Comparison of ENCODE assay signal across 10 cellular contexts in the genomic region with DNA sequence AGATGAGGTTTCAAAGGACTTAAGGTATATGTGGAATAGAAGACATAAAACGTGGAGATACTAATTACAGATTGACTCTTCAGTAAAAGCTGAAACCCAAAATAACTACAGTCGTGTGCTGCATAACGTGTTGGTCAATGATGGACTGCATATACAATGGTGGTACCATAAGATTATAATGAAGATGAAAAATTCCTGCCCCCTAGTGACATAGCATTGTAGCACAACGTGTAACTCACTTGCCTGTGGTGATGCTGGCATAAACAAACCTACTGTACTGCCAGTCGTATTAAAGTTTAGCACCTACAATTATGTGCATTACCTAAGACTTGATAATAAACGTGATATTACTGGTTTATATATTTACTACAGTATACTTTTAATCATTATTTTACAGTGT.
A peak's percentile ranks its signal among the peaks of the same experiment; 100 is the strongest.
DNase-seq lines count a peak whose midpoint lies in the region; ATAC-seq and TF ChIP-seq lines count a peak whose summit lies in the region.
"Had no signal": no experiment of that assay in that cellular context is flagged by ENCODE, and none has a peak within 500 bp of the region (broad histone marks: within the 10 kb centered on the region; RNA-seq: fewer than 3 reads in every experiment).

No MANE protein-coding gene starts in this region.

- intact Hi-C loops in Caco-2 (cut with micrococcal nuclease; ENCODE audit: unreplicated experiment), result loop anchor here (1.0 to 5.0 kb wide), 2 partner anchors 50 to 223 kb away; no protein-coding TSS in a partner anchor
- intact Hi-C loops in naive thymus-derived CD4-positive, alpha-beta T cell (cut with micrococcal nuclease), result no loop called here
- intact Hi-C loops in colonic mucosa (cut with DNase I), result no loop called here

- H3K4me3 Mint-ChIP-seq in Caco-2 (ENCODE audit: unreplicated experiment), result no peak overlapping the region
- H3K4me3 Mint-ChIP-seq in naive thymus-derived CD4-positive, alpha-beta T cell, result no peak overlapping the region

- no peak overlapping the region for H3K4me2 ChIP-seq in GM23248 (ENCODE audit: unreplicated experiment)

- H3K27ac Mint-ChIP-seq in Caco-2 (ENCODE audit: unreplicated experiment), result no peak overlapping the region
- no peak overlapping the region for H3K27ac Mint-ChIP-seq in naive thymus-derived CD4-positive, alpha-beta T cell

- in situ Hi-C loops in GM23248 (cut with MboI), result no loop called here

- H3K27ac ChIP-seq in GM23248, result no peak overlapping the region
- H3K27ac ChIP-seq in naive thymus-derived CD4-positive, alpha-beta T cell (ENCODE audit: low read depth, low read length), result no peak overlapping the region
- H3K27ac ChIP-seq in colonic mucosa, result no peak overlapping the region

- H3K9me3 Mint-ChIP-seq in Caco-2 (ENCODE audit: unreplicated experiment), result no peaks in the 10 kb centered on the region
- peaks cover 0 to 7% (median 0%) of the 10 kb centered on the region in 11 donors for H3K9me3 Mint-ChIP-seq in naive thymus-derived CD4-positive, alpha-beta T cell

- no peaks in the 10 kb centered on the region for H3K4me1 ChIP-seq in Caco-2
- no peaks in the 10 kb centered on the region for H3K4me1 ChIP-seq in GM23248 (ENCODE audit: insufficient read depth)
- no peaks in the 10 kb centered on the region for H3K4me1 ChIP-seq in naive thymus-derived CD4-positive, alpha-beta T cell (ENCODE audit: control insufficient read depth in 2 of 2, insufficient read depth in 2 of 2, low read length in 2 of 2)
- no peaks in the 10 kb centered on the region for H3K4me1 ChIP-seq in colonic mucosa

- CTCF ChIA-PET in Caco-2 (lab: Charles Lee), result no interaction called here
- CTCF ChIA-PET in naive thymus-derived CD4-positive, alpha-beta T cell (lab: Charles Lee), result interaction anchor here (0.6 kb wide), 1 partner anchor 233 kb away, joined by 3 read pairs; no protein-coding TSS in a partner anchor

- no peaks in the 10 kb centered on the region for H3K79me2 ChIP-seq in GM23248 (ENCODE audit: insufficient read depth)

- H3K27me3 ChIP-seq in Caco-2 (replicated peaks; ENCODE audit: control insufficient read depth, insufficient read depth, low read length) (no peaks in the 10 kb centered on the region), GM23248 (replicated peaks; ENCODE audit: insufficient read depth) (no peaks in the 10 kb centered on the region; the same call in 1 of the 2 replicates), colonic mucosa (no peaks in the 10 kb centered on the region)
- no peaks in the 10 kb centered on the region for H3K27me3 ChIP-seq in naive thymus-derived CD4-positive, alpha-beta T cell (ENCODE audit: control insufficient read depth in 2 of 2, insufficient read depth in 2 of 2, low read length in 2 of 2)

- WGBS in GM23248 (ENCODE audit: low coverage in 1 of 2, low lambda C conversion rate in 2 of 2, missing lambda C conversion rate in 2 of 2), 2 experiments, result 41 to 45% methylated on average over 6 of the region's 6 CpGs

- peak; percentile 27 to 29 for TF ChIP-seq CTCF in Caco-2 (IDR thresholded peaks at IDR 0.05; ENCODE audit: insufficient read depth in 1 of 2, low read depth in 1 of 2, low read length in 1 of 2, severe bottlenecking in 1 of 2, unreplicated experiment in 1 of 2)
- TF ChIP-seq CTCF in fibroblast of pulmonary artery (IDR thresholded peaks at IDR 0.05; ENCODE audit: low read length, missing control alignments), result peak; percentile 28
- TF ChIP-seq CTCF in colonic mucosa (IDR thresholded peaks at IDR 0.05), result no peak

- no peak overlapping the region for H2AFZ ChIP-seq in GM23248

- POLR2A ChIA-PET in Caco-2 (lab: Charles Lee), result no interaction called here
- POLR2A ChIA-PET in naive thymus-derived CD4-positive, alpha-beta T cell (lab: Charles Lee), result no interaction called here

- H3K9me2 ChIP-seq in GM23248 (ENCODE audit: insufficient read depth), result no peaks in the 10 kb centered on the region

- H3K9me3 ChIP-seq in Caco-2 (no peaks in the 10 kb centered on the region), GM23248 (ENCODE audit: low read depth) (no peaks in the 10 kb centered on the region), colonic mucosa (no peaks in the 10 kb centered on the region)
- H3K9me3 ChIP-seq in naive thymus-derived CD4-positive, alpha-beta T cell (ENCODE audit: control insufficient read depth in 2 of 3, low read length in 3 of 3), result no peaks in the 10 kb centered on the region

- no peaks in the 10 kb centered on the region for H3K36me3 Mint-ChIP-seq in Caco-2 (ENCODE audit: insufficient read depth, unreplicated experiment)
- H3K36me3 Mint-ChIP-seq in naive thymus-derived CD4-positive, alpha-beta T cell, result no peaks in the 10 kb centered on the region

- H3K36me3 ChIP-seq in Caco-2 (ENCODE audit: control insufficient read depth, insufficient read depth, low read length) (no peaks in the 10 kb centered on the region), GM23248 (ENCODE audit: low read depth) (no peaks in the 10 kb centered on the region), colonic mucosa (no peaks in the 10 kb centered on the region)
- no peaks in the 10 kb centered on the region for H3K36me3 ChIP-seq in naive thymus-derived CD4-positive, alpha-beta T cell (ENCODE audit: control insufficient read depth in 2 of 3, insufficient read depth in 3 of 3, low read length in 3 of 3)

- ATAC-seq in naive thymus-derived CD4-positive, alpha-beta T cell, result no peak
- ATAC-seq in HG03175 (IDR thresholded peaks at IDR 0.05; ENCODE audit: unreplicated experiment), result no peak
- ATAC-seq: left colon had no signal

- no TSS peak for BruUV-seq in Caco-2 (replicated peaks; lab: Mats Ljungman, UMichigan)

- H3F3A ChIP-seq in GM23248 (ENCODE audit: insufficient read depth), result no peaks in the 10 kb centered on the region

- no peaks in the 10 kb centered on the region for H4K20me1 ChIP-seq in GM23248 (ENCODE audit: insufficient read depth)

- peak in 1 of 2 experiments; percentile 6 for DNase-seq in Caco-2
- DNase-seq in GM23248, result peak; percentile 8
- peak; percentile 37 for DNase-seq in NAMALWA (ENCODE audit: low spot score)
- peak; percentile 3 for DNase-seq in fibroblast of pulmonary artery (ENCODE audit: low read depth)
- DNase-seq in naive thymus-derived CD4-positive, alpha-beta T cell, result no peak
- DNase-seq in NCI-H446 treated with DMSO at 0.1 percent for 48 hours (lab: John Stamatoyannopoulos, UW), result no peak
- no peak for DNase-seq in colonic mucosa
- DNase-seq: activated CD4-positive, alpha-beta T cell treated with anti-CD3 and anti-CD28 coated beads, Interleukin-2, amount 50 U/mL, for 48 hours; left colon had no signal

- no peak overlapping the region for H3K4me3 ChIP-seq in Caco-2 (ENCODE audit: low read depth, low read length)
- H3K4me3 ChIP-seq in GM23248, result no peak overlapping the region
- H3K4me3 ChIP-seq in fibroblast of pulmonary artery (replicated peaks; ENCODE audit: low read depth, low read length), result no peak overlapping the region
- H3K4me3 ChIP-seq in naive thymus-derived CD4-positive, alpha-beta T cell (ENCODE audit: low read length), result no peak overlapping the region
- no peak overlapping the region for H3K4me3 ChIP-seq in colonic mucosa

- no peaks in the 10 kb centered on the region for H3K27me3 Mint-ChIP-seq in Caco-2 (ENCODE audit: insufficient read depth, unreplicated experiment)
- no peaks in the 10 kb centered on the region for H3K27me3 Mint-ChIP-seq in naive thymus-derived CD4-positive, alpha-beta T cell

- H3K4me1 Mint-ChIP-seq in Caco-2 (ENCODE audit: low read depth, unreplicated experiment), result no peaks in the 10 kb centered on the region
- H3K4me1 Mint-ChIP-seq in naive thymus-derived CD4-positive, alpha-beta T cell, result no peaks in the 10 kb centered on the region

- H3K9ac ChIP-seq in GM23248, result no peak overlapping the region
- no peak overlapping the region for H3K9ac ChIP-seq in colonic mucosa (ENCODE audit: low read depth in 2 of 2, low read length in 2 of 2)

Comparison
In these comparisons a context has a peak if more than half of its experiments do, and no peak if none do; other contexts are left out.
1. DNase-seq: peak in GM23248 (single experiment), NAMALWA (single experiment) and fibroblast of pulmonary artery (single experiment); none in naive thymus-derived CD4-positive, alpha-beta T cell (0 of 9), NCI-H446 treated with DMSO at 0.1 percent for 48 hours (single experiment) and colonic mucosa (single experiment).